ENCODE assay signal across 12 cellular contexts in the genomic region with DNA sequence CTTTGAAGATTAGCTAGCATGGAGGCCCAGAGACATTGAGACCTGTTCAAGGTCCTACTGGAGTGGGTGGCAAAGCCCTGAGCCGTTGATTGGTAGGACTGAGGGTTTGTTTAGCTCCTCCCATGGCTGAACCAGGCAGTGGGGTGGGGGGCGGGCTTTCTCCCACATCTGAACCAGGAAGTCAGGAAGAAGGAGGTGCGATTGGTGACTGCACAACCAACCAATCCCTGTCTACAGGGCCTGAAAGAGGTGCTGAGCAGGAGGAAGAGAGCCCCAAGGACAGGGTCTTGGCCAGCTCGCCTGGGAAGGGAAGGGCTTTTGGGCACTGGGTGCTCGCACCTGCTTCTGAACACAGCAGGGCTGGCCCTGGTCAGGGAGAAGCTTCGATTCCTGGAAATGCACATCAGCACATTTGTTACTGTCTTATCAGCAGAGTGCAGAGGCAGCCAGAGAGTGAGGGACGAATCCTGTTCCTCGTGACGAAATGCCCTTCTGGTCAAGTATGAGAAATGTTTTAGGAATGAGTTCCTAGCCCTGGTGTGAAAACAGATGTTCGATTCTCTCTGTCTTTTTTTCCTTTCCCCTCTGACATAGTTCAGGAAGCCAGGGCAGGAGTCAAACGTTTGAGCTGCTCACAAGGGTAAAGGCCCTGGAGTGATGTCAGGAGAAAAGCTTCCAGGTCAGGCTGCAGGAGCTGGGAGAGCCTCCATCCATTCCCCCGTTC.
DNase-seq lines count a peak whose midpoint lies in the region; ATAC-seq and TF ChIP-seq lines count a peak whose summit lies in the region.
"Had no signal": no experiment of that assay in that cellular context is flagged by ENCODE, and none has a peak within 500 bp of the region (broad histone marks: within the 10 kb centered on the region; RNA-seq: fewer than 3 reads in every experiment).

No MANE protein-coding gene starts in this region.

- H3K27me3 ChIP-seq in MG63, result no peaks in the 10 kb centered on the region
- peaks cover 95% of the 10 kb centered on the region for H3K27me3 ChIP-seq in endodermal cell (ENCODE audit: control insufficient read depth, insufficient read depth, low read length, poor library complexity, severe bottlenecking)
- no peaks in the 10 kb centered on the region for H3K27me3 ChIP-seq in lower lobe of right lung (ENCODE audit: low read depth)
- H3K27me3 ChIP-seq: stomach had no signal

- H3K9ac ChIP-seq in endodermal cell (ENCODE audit: extremely low read depth, low read length, poor library complexity, severe bottlenecking), result no peak overlapping the region

- TF ChIP-seq CTCF in endodermal cell (conservative IDR thresholded peaks at IDR 0.05) (no peak), lower lobe of right lung (IDR thresholded peaks at IDR 0.05) (no peak), mesothelial cell of epicardium (IDR thresholded peaks at IDR 0.05; ENCODE audit: unreplicated experiment) (no peak)

- no peak overlapping the region for H3K27ac ChIP-seq in endodermal cell (ENCODE audit: low read depth, low read length)
- H3K27ac ChIP-seq in lower lobe of right lung, result no peak overlapping the region

- H3K4me1 Mint-ChIP-seq in endodermal cell, result no peaks in the 10 kb centered on the region
- no peaks in the 10 kb centered on the region for H3K4me1 Mint-ChIP-seq in mesothelial cell of epicardium
- H3K4me1 Mint-ChIP-seq: CD4-positive, CD25-positive, alpha-beta regulatory T cell had no signal

- H3K9me3 ChIP-seq in MG63 (no peaks in the 10 kb centered on the region), endodermal cell (ENCODE audit: control insufficient read depth, low read length) (no peaks in the 10 kb centered on the region), lower lobe of right lung (no peaks in the 10 kb centered on the region)
- H3K9me3 ChIP-seq: stomach had no signal

- ATAC-seq in lower lobe of right lung (peak; percentile 41 to 55), HG02973 (IDR thresholded peaks at IDR 0.05; ENCODE audit: unreplicated experiment) (no peak)

- H3K4me3 ChIP-seq in MG63 (no peak overlapping the region), endodermal cell (ENCODE audit: low read length) (no peak overlapping the region), lower lobe of right lung (no peak overlapping the region)
- H3K4me3 ChIP-seq: stomach had no signal

- intact Hi-C loops in lower lobe of right lung (cut with DNase I), result no loop called here

- H3K27me3 Mint-ChIP-seq in endodermal cell (ENCODE audit: insufficient read depth) (peaks cover 80% of the 10 kb centered on the region), mesothelial cell of epicardium (ENCODE audit: low read depth) (peaks cover 6% of the 10 kb centered on the region)
- H3K27me3 Mint-ChIP-seq: CD4-positive, CD25-positive, alpha-beta regulatory T cell had no signal

- H3K4me1 ChIP-seq in endodermal cell (ENCODE audit: control insufficient read depth, insufficient read depth, low read length) (no peaks in the 10 kb centered on the region), lower lobe of right lung (peaks cover 9% of the 10 kb centered on the region)
- H3K4me1 ChIP-seq: stomach had no signal

- 88 to 98% methylated on average over 6 to 12 of the region's 12 CpGs for WGBS in endodermal cell (ENCODE audit: insufficient coverage in 1 of 2, insufficient read length in 1 of 2), 2 experiments

- no peaks in the 10 kb centered on the region for H3K9me3 Mint-ChIP-seq in endodermal cell
- H3K9me3 Mint-ChIP-seq in mesothelial cell of epicardium, result no peaks in the 10 kb centered on the region

- DNase-seq in AG08395 (ENCODE audit: low spot score), result peak; percentile 83
- peak; percentile 12 for DNase-seq in MG63
- DNase-seq in endodermal cell, result peak; percentile 59
- no peak for DNase-seq in lower lobe of right lung
- DNase-seq in mesothelial cell of epicardium (ENCODE audit: low spot score in 2 of 2, unreplicated experiment in 2 of 2), result no peak
- DNase-seq in COLO829 (ENCODE audit: low spot score), result no peak
- no peak for DNase-seq in foreskin melanocyte
- DNase-seq: CD4-positive, CD25-positive, alpha-beta regulatory T cell; NCI-H1930; stomach; T-helper 1 cell had no signal

- H3K36me3 ChIP-seq in MG63 (no peaks in the 10 kb centered on the region), endodermal cell (ENCODE audit: control insufficient read depth, insufficient read depth, low read length) (no peaks in the 10 kb centered on the region), lower lobe of right lung (no peaks in the 10 kb centered on the region)
- H3K36me3 ChIP-seq: stomach had no signal

- H3K27ac Mint-ChIP-seq in endodermal cell (no peak overlapping the region), mesothelial cell of epicardium (no peak overlapping the region)
- H3K27ac Mint-ChIP-seq: CD4-positive, CD25-positive, alpha-beta regulatory T cell had no signal

- no peaks in the 10 kb centered on the region for H3K36me3 Mint-ChIP-seq in endodermal cell (ENCODE audit: low read depth)
- no peaks in the 10 kb centered on the region for H3K36me3 Mint-ChIP-seq in mesothelial cell of epicardium
- H3K36me3 Mint-ChIP-seq: CD4-positive, CD25-positive, alpha-beta regulatory T cell had no signal

- no peak overlapping the region for H3K4me3 Mint-ChIP-seq in endodermal cell
- no peak overlapping the region for H3K4me3 Mint-ChIP-seq in mesothelial cell of epicardium
- H3K4me3 Mint-ChIP-seq: CD4-positive, CD25-positive, alpha-beta regulatory T cell had no signal

Comparison
In these comparisons a context has a peak if more than half of its experiments do, and no peak if none do; other contexts are left out.
1. DNase-seq: peak in AG08395 (single experiment), MG63 (single experiment) and endodermal cell (single experiment); none in lower lobe of right lung (single experiment), mesothelial cell of epicardium (0 of 2), COLO829 (single experiment) and foreskin melanocyte (single experiment).